24 cellular contexts compared by ENCODE assay signal in genomic region chr15:76353023-76353577, GRCh38. TPM values are rescaled to one million over a fixed set of nuclear protein-coding genes. Genes with fewer than 3 reads are reported as not detected.
A peak's percentile ranks its signal among the peaks of the same experiment; 100 is the strongest.
DNase-seq lines count a peak whose midpoint lies in the region; ATAC-seq and FAIRE-seq lines count a peak whose summit lies in the region.
"Had no signal": no experiment of that assay in that cellular context is flagged by ENCODE, and none has a peak within 500 bp of the region (broad histone marks: within the 10 kb centered on the region; RNA-seq: fewer than 3 reads in every experiment).

No MANE protein-coding gene starts in this region.

- H3K4me1 ChIP-seq in neuronal stem cell (ENCODE audit: control insufficient read depth in 2 of 2, insufficient read depth in 1 of 2, low read depth in 1 of 2, low read length in 2 of 2): no peaks in the 10 kb centered on the region
- H3K4me1 ChIP-seq: SJSA1 had no signal

- H2BK15ac ChIP-seq in neuronal stem cell (ENCODE audit: low read length): no peak overlapping the region

- H2BK12ac ChIP-seq in neuronal stem cell (ENCODE audit: low read length): no peak overlapping the region

- intact Hi-C loops in activated CD4-positive, alpha-beta T cell treated with anti-CD3 and anti-CD28 coated beads for 36 hours (cut with DNase I, micrococcal nuclease): no loop called here
- intact Hi-C loops in activated CD4-positive, alpha-beta T cell treated with anti-CD3 and anti-CD28 coated beads, Interleukin-2, amount 10 ng/mL, durations not matched to agents 24 days and 14 days (cut with micrococcal nuclease): no loop called here

- H3K79me1 ChIP-seq in neuronal stem cell (ENCODE audit: low read depth, low read length): no peaks in the 10 kb centered on the region

- no peak overlapping the region for H4K8ac ChIP-seq in neuronal stem cell (ENCODE audit: low read depth, low read length)

- H3K23ac ChIP-seq in neuronal stem cell (ENCODE audit: low read depth, low read length, poor library complexity): no peak overlapping the region

- H3K27ac Mint-ChIP-seq in activated CD4-positive, alpha-beta T cell treated with anti-CD3 and anti-CD28 coated beads for 36 hours: no peak overlapping the region
- H3K27ac Mint-ChIP-seq in activated CD4-positive, alpha-beta T cell treated with anti-CD3 and anti-CD28 coated beads, Interleukin-2, amount 10 ng/mL, durations not matched to agents 24 days and 14 days: no peak overlapping the region

- H2BK5ac ChIP-seq in neuronal stem cell (ENCODE audit: low read length): no peak overlapping the region

- H3K9ac ChIP-seq in neuronal stem cell (ENCODE audit: low read depth, low read length, poor library complexity): no peak overlapping the region

- POLR2A ChIA-PET in activated CD4-positive, alpha-beta T cell treated with anti-CD3 and anti-CD28 coated beads for 36 hours (lab: Charles Lee): no interaction called here

- H3K27me3 Mint-ChIP-seq in activated CD4-positive, alpha-beta T cell treated with anti-CD3 and anti-CD28 coated beads for 36 hours: peaks cover 7% of the 10 kb centered on the region
- peaks cover 24% of the 10 kb centered on the region for H3K27me3 Mint-ChIP-seq in activated CD4-positive, alpha-beta T cell treated with anti-CD3 and anti-CD28 coated beads, Interleukin-2, amount 10 ng/mL, durations not matched to agents 24 days and 14 days

- H3K27me3 ChIP-seq in neuronal stem cell (ENCODE audit: control insufficient read depth in 3 of 3, insufficient read depth in 3 of 3, low read depth in 1 of 3, low read length in 3 of 3): peaks cover 2 to 10% (median 5%) of the 10 kb centered on the region in 3 experiments
- H3K27me3 ChIP-seq: MG63, SJSA1 had no signal

- no peak overlapping the region for H3K4me3 ChIP-seq in neuronal stem cell (ENCODE audit: low read length in 2 of 2)
- H3K4me3 ChIP-seq: MG63, PC-9, SJSA1 had no signal

- no peak overlapping the region for H2AK5ac ChIP-seq in neuronal stem cell (ENCODE audit: low read depth, low read length)

- no peaks in the 10 kb centered on the region for H3K36me3 ChIP-seq in neuronal stem cell (replicated peaks in 1 of 2; ENCODE audit: control insufficient read depth in 2 of 2, insufficient read depth in 2 of 2, low read length in 2 of 2)
- H3K36me3 ChIP-seq: SJSA1 had no signal

- no peaks in the 10 kb centered on the region for H3K9me3 Mint-ChIP-seq in activated CD4-positive, alpha-beta T cell treated with anti-CD3 and anti-CD28 coated beads for 36 hours (ENCODE audit: low read depth)
- H3K9me3 Mint-ChIP-seq in activated CD4-positive, alpha-beta T cell treated with anti-CD3 and anti-CD28 coated beads, Interleukin-2, amount 10 ng/mL, durations not matched to agents 24 days and 14 days: no peaks in the 10 kb centered on the region

- H3K27ac ChIP-seq in neuronal stem cell (replicated peaks; ENCODE audit: low read length): no peak overlapping the region
- H3K27ac ChIP-seq: 22Rv1, PC-9, SJSA1 had no signal

- no peaks in the 10 kb centered on the region for H3K9me3 ChIP-seq in neuronal stem cell (replicated peaks in 1 of 2; ENCODE audit: control insufficient read depth in 2 of 2, insufficient read depth in 1 of 2, low read depth in 1 of 2, low read length in 2 of 2)
- H3K9me3 ChIP-seq: MG63, SJSA1 had no signal

- no peak overlapping the region for H3K18ac ChIP-seq in neuronal stem cell (ENCODE audit: low read length)

- H3K4ac ChIP-seq in neuronal stem cell (ENCODE audit: low read length): no peak overlapping the region

- no CpG with 5 or more reads among the region's 1 CpG for WGBS in neuronal stem cell (ENCODE audit: extremely low coverage in 2 of 2, insufficient read length in 2 of 2, insufficient replicate concordance in 1 of 2), 2 donors

- no peak overlapping the region for H3K14ac ChIP-seq in neuronal stem cell (ENCODE audit: low read length)

- H2BK120ac ChIP-seq in neuronal stem cell (ENCODE audit: low read depth, low read length): no peak overlapping the region

- FAIRE-seq in colon (lab: Jason Lieb, UNC): peak; percentile 5
- FAIRE-seq: H54 had no signal

- peak; percentile 39 for ATAC-seq in activated CD4-positive, alpha-beta T cell treated with anti-CD3 and anti-CD28 coated beads for 36 hours

- no peak overlapping the region for H4K91ac ChIP-seq in neuronal stem cell (ENCODE audit: low read depth, low read length, poor library complexity)

- no peak overlapping the region for H3K4me2 ChIP-seq in neuronal stem cell (ENCODE audit: insufficient read depth, low read length, poor library complexity, severe bottlenecking)
- H3K4me2 ChIP-seq: PC-9 had no signal

- H3K4me1 Mint-ChIP-seq in activated CD4-positive, alpha-beta T cell treated with anti-CD3 and anti-CD28 coated beads for 36 hours: no peaks in the 10 kb centered on the region
- no peaks in the 10 kb centered on the region for H3K4me1 Mint-ChIP-seq in activated CD4-positive, alpha-beta T cell treated with anti-CD3 and anti-CD28 coated beads, Interleukin-2, amount 10 ng/mL, durations not matched to agents 24 days and 14 days

- H3K36me3 Mint-ChIP-seq in activated CD4-positive, alpha-beta T cell treated with anti-CD3 and anti-CD28 coated beads for 36 hours (ENCODE audit: low read depth): peaks cover 7% of the 10 kb centered on the region
- no peaks in the 10 kb centered on the region for H3K36me3 Mint-ChIP-seq in activated CD4-positive, alpha-beta T cell treated with anti-CD3 and anti-CD28 coated beads, Interleukin-2, amount 10 ng/mL, durations not matched to agents 24 days and 14 days (ENCODE audit: low read depth)

- no peak for DNase-seq in activated CD4-positive, alpha-beta T cell treated with anti-CD3 and anti-CD28 coated beads for 36 hours
- no peak for DNase-seq in activated CD4-positive, alpha-beta T cell treated with anti-CD3 and anti-CD28 coated beads, Interleukin-2, amount 10 ng/mL, durations not matched to agents 24 days and 14 days
- DNase-seq in OCI-M1 (lab: John Stamatoyannopoulos, UW): peak; percentile 24
- no peak for DNase-seq in NCI-H146 treated with DMSO at 0.1 percent for 48 hours (lab: John Stamatoyannopoulos, UW; ENCODE audit: unreplicated experiment)
- no peak for DNase-seq in neuronal stem cell (ENCODE audit: low spot score)
- no peak for DNase-seq in dedifferentiated amniotic fluid mesenchymal stem cell (ENCODE audit: extremely low spot score)
- DNase-seq: DMS153, DND-41, KG1, MG63, NCI-H1417, NCI-H187, NCI-H2081 treated with DMSO at 0.1 percent for 48 hours, NCI-H2171, NCI-H345, NCI-H510A treated with DMSO at 0.1 percent for 48 hours, NCI-H774, PC-9, Right ventricle myocardium superior, RPMI8226 had no signal

- H3K4me3 Mint-ChIP-seq in activated CD4-positive, alpha-beta T cell treated with anti-CD3 and anti-CD28 coated beads for 36 hours: no peak overlapping the region
- no peak overlapping the region for H3K4me3 Mint-ChIP-seq in activated CD4-positive, alpha-beta T cell treated with anti-CD3 and anti-CD28 coated beads, Interleukin-2, amount 10 ng/mL, durations not matched to agents 24 days and 14 days

- CTCF ChIA-PET in activated CD4-positive, alpha-beta T cell treated with anti-CD3 and anti-CD28 coated beads for 36 hours (lab: Charles Lee): interaction anchor here (0.9 kb wide), 1 partner anchor 26 kb away, joined by 3 read pairs; no protein-coding TSS in a partner anchor

- no peak overlapping the region for H2AFZ ChIP-seq in neuronal stem cell (ENCODE audit: low read length)
- H2AFZ ChIP-seq: PC-9 had no signal

RNA-seq across cellular contexts. Expression of gene ISL2, which starts 16.5 kb away (rescaled TPM):
- total RNA-seq in activated CD4-positive, alpha-beta T cell treated with anti-CD3 and anti-CD28 coated beads for 36 hours: under 1 TPM in 1 of 2 experiments, not detected in 1; 0.25 TPM
- total RNA-seq in activated CD4-positive, alpha-beta T cell treated with anti-CD3 and anti-CD28 coated beads, Interleukin-2, amount 10 ng/mL, durations not matched to agents 24 days and 14 days: 0.31 and 0.89 TPM in 2 replicates
- 0.13 TPM for polyA plus RNA-seq in neuronal stem cell (2013, experiment 1 of 2)
- 0.10 TPM for polyA plus RNA-seq in neuronal stem cell (2013, experiment 2 of 2)
- total RNA-seq: Right ventricle myocardium superior had no signal

RNA-seq across cellular contexts. Expression of gene ETFA, which starts 41.8 kb away (rescaled TPM):
- total RNA-seq in activated CD4-positive, alpha-beta T cell treated with anti-CD3 and anti-CD28 coated beads for 36 hours: 100 to 1,000 TPM; 100 to 136 TPM
- total RNA-seq in activated CD4-positive, alpha-beta T cell treated with anti-CD3 and anti-CD28 coated beads, Interleukin-2, amount 10 ng/mL, durations not matched to agents 24 days and 14 days: 144 and 146 TPM in 2 replicates
- 73.4 TPM for polyA plus RNA-seq in neuronal stem cell (2013, experiment 1 of 2)
- polyA plus RNA-seq in neuronal stem cell (2013, experiment 2 of 2): 75.7 TPM
